ENCODE assay signal across 8 cellular contexts in genomic region chr1:54980528-54981241, GRCh38. TPM values are rescaled to one million over a fixed set of nuclear protein-coding genes. Genes with fewer than 3 reads are reported as not detected.
DNase-seq lines count a peak whose midpoint lies in the region; ATAC-seq, FAIRE-seq and TF ChIP-seq lines count a peak whose summit lies in the region.
"Had no signal": no experiment of that assay in that cellular context is flagged by ENCODE, and none has a peak within 500 bp of the region (broad histone marks: within the 10 kb centered on the region; RNA-seq: fewer than 3 reads in every experiment).

TSS of gene TMEM61 (plus strand) at chr1:54980628. CDS start at chr1:54981066, 438 bp downstream.

- H3K4me3 ChIP-seq in colonic mucosa (peak within 1 kb of the TSS; percentile 36), HepG2 (replicated peaks in 1 of 3; ENCODE audit: insufficient read depth in 1 of 3, low read depth in 2 of 3, low read length in 3 of 3) (peak within 1 kb of the TSS in 2 of 3 experiments; percentile 29 to 55; a peak in 3 of 6 replicates), tibial artery (peak within 1 kb of the TSS; percentile 55 to 72), MG63 (no peak within 1 kb of the TSS)

- CTCF ChIA-PET in HepG2 (lab: Yijun Ruan, JAX; ENCODE audit: low intra/inter-chr PET ratio, low total read pairs) = no interaction called here

- H3K9ac ChIP-seq in colonic mucosa (ENCODE audit: low read depth in 2 of 2, low read length in 2 of 2) (peak within 1 kb of the TSS; percentile 50 to 58), HepG2 (ENCODE audit: insufficient read depth, low read depth, low read length) (no peak within 1 kb of the TSS)

- no peak for TF ChIP-seq POLR2A in HepG2 (IDR thresholded peaks at IDR 0.05; ENCODE audit: insufficient read depth in 1 of 2, low read depth in 2 of 2, low read length in 2 of 2)

- ATAC-seq in HepG2 = peak; percentile 63

- H2AFZ ChIP-seq in HepG2 (ENCODE audit: low read length) = no peak within 1 kb of the TSS

- POLR2A ChIA-PET in HepG2 (lab: Yijun Ruan, JAX) = no interaction called here

- H3K4me2 ChIP-seq in HepG2 (ENCODE audit: low read depth, low read length) = peak within 1 kb of the TSS; percentile 55

- WGBS in HepG2 (ENCODE audit: low lambda C conversion rate) = 41% methylated on average over 14 of the region's 69 CpGs

- H3K4me1 ChIP-seq in colonic mucosa = no peaks in the 10 kb centered on the region
- H3K4me1 ChIP-seq in HepG2 (ENCODE audit: insufficient read depth, low read length) = peaks cover 15% of the 10 kb centered on the region
- H3K4me1 ChIP-seq in tibial artery = peaks cover 0 to 47% (median 21%) of the 10 kb centered on the region in 4 donors

- no peak for FAIRE-seq in HepG2 (lab: Jason Lieb, UNC)

- H3K9me3 ChIP-seq in colonic mucosa (no peaks in the 10 kb centered on the region), HepG2 (ENCODE audit: low read length) (no peaks in the 10 kb centered on the region), tibial artery (no peaks in the 10 kb centered on the region), MG63 (no peaks in the 10 kb centered on the region)

- peak; percentile 65 for DNase-seq in NCI-H2029 treated with DMSO at 0.1 percent for 48 hours (lab: John Stamatoyannopoulos, UW)
- peak; percentile 57 for DNase-seq in colonic mucosa
- no peak for DNase-seq in HepG2 (ENCODE audit: low spot score)
- DNase-seq in tibial artery = no peak
- no peak for DNase-seq in H4 (ENCODE audit: low spot score)
- no peak for DNase-seq in AML-193 (lab: John Stamatoyannopoulos, UW)
- no peak for DNase-seq in MG63
- DNase-seq: stimulated activated CD4-positive, alpha-beta T cell treated with anti-CD3 and anti-CD28 coated beads, Interleukin-12 subunit alpha, Interleukin-12 subunit beta, amount 100 ng/mL, for 4 hours had no signal

- in situ Hi-C loops in HepG2 (cut with HindIII; ENCODE audit: extremely low pct_ligation_motif_present, low pct_unique_long_range_greater_than_20kb) = no loop called here

- no peak for TF ChIP-seq EP300 in HepG2 (IDR thresholded peaks at IDR 0.05; ENCODE audit: low read depth in 2 of 2, low read length in 2 of 2)
- no peak for TF ChIP-seq EP300 in HepG2 (CRISPR knock-in tag; IDR thresholded peaks at IDR 0.05; ENCODE audit: borderline replicate concordance)

- TF ChIP-seq CTCF in colonic mucosa (IDR thresholded peaks at IDR 0.05) (no peak), HepG2 (CRISPR knock-in tag; IDR thresholded peaks at IDR 0.05) (no peak), tibial artery (IDR thresholded peaks at IDR 0.05) (no peak)

- intact Hi-C loops in colonic mucosa (cut with DNase I) (no loop called here), HepG2 (cut with micrococcal nuclease; ENCODE audit: unreplicated experiment) (no loop called here), tibial artery (cut with DNase I; ENCODE audit: low total_unique reads) (no loop called here)

- TF ChIP-seq RAD21 in HepG2 (CRISPR knock-in tag; IDR thresholded peaks at IDR 0.05) = no peak

- H3K36me3 ChIP-seq in colonic mucosa = no peaks in the 10 kb centered on the region
- no peaks in the 10 kb centered on the region for H3K36me3 ChIP-seq in HepG2 (replicated peaks in 1 of 2; ENCODE audit: control insufficient read depth in 1 of 2, insufficient read depth in 2 of 2, low read length in 2 of 2)
- H3K36me3 ChIP-seq in tibial artery = no peaks in the 10 kb centered on the region
- H3K36me3 ChIP-seq in MG63 = no peaks in the 10 kb centered on the region

- H3K27ac ChIP-seq in colonic mucosa (peak within 1 kb of the TSS; percentile 37), HepG2 (ENCODE audit: extremely low read length, insufficient read depth, low read length) (no peak within 1 kb of the TSS), tibial artery (peak within 1 kb of the TSS; percentile 51 to 76)

- H3K27me3 ChIP-seq in colonic mucosa (peaks cover 10% of the 10 kb centered on the region), HepG2 (ENCODE audit: control insufficient read depth in 1 of 2, insufficient read depth in 2 of 2, low read length in 2 of 2) (peaks cover 9 to 63% of the 10 kb centered on the region in 2 experiments), tibial artery (peaks cover 0 to 13% of the 10 kb centered on the region in 2 donors), MG63 (no peaks in the 10 kb centered on the region)

- H3K79me2 ChIP-seq in HepG2 (ENCODE audit: insufficient read depth, low read length) = no peaks in the 10 kb centered on the region

- no peaks in the 10 kb centered on the region for H4K20me1 ChIP-seq in HepG2 (ENCODE audit: insufficient read depth, low read length)

- BruUV-seq in HepG2 (replicated peaks; lab: Mats Ljungman, UMichigan) = no TSS peak

TF ChIP-seq in HepG2, 621 proteins besides CTCF, POLR2A, EP300 and RAD21 (continues in another document):
- no peak for TF ChIP-seq ESRRA (CRISPR knock-in tag; IDR thresholded peaks at IDR 0.05; ENCODE audit: low read depth)
- no peak for TF ChIP-seq DRAP1 (CRISPR knock-in tag; IDR thresholded peaks at IDR 0.05)
- TF ChIP-seq ZNF687 (CRISPR knock-in tag; IDR thresholded peaks at IDR 0.05) = 0 out of 2 replicates have a peak, but pooled peaks have one; percentile 20
- TF ChIP-seq DNMT1 (CRISPR knock-in tag; IDR thresholded peaks at IDR 0.05) = peak; percentile 17; the same call in 1 of the 2 replicates
- TF ChIP-seq MXD1 (CRISPR knock-in tag; IDR thresholded peaks at IDR 0.05) = no peak
- no peak for TF ChIP-seq ZIK1 (CRISPR knock-in tag; IDR thresholded peaks at IDR 0.05; ENCODE audit: borderline replicate concordance, low read depth)

RNA-seq across cellular contexts. Expression of gene TMEM61, which starts in this region (rescaled TPM):
- 10 to 100 TPM; 11.0 to 13.4 TPM for total RNA-seq in colonic mucosa
- total RNA-seq in HepG2 (2016; rRNA removed; fragmentation: Illumina TruSeq; extraction: Trizol) = not detected in 2 replicates
- not detected in 2 replicates for total RNA-seq in HepG2 (2016; cell fraction: cytosol; rRNA removed; fragmentation: Illumina TruSeq; extraction: Trizol; ENCODE audit: low read depth)
- total RNA-seq in HepG2 (2016; cell fraction: insoluble cytoplasmic fraction; rRNA removed; fragmentation: Illumina TruSeq; extraction: Trizol) = not detected in 2 replicates
- total RNA-seq in HepG2 (2016; cell fraction: membrane; rRNA removed; fragmentation: Illumina TruSeq; extraction: Trizol) = not detected in 2 replicates
- not detected in 2 replicates for total RNA-seq in HepG2 (2016; cell fraction: nucleus; rRNA removed; fragmentation: Illumina TruSeq; extraction: Trizol)
- not detected in 2 replicates for polyA plus RNA-seq in HepG2 (2011; rRNA removed)
- 0.04 TPM in 1 of 2 replicates, not detected in the other for polyA plus RNA-seq in HepG2 (2011; cell fraction: cytosol; rRNA removed)
- not detected in 2 replicates for polyA plus RNA-seq in HepG2 (2011; cell fraction: nucleus; rRNA removed)
- not detected in 2 replicates for polyA plus RNA-seq in HepG2 (2012)
- not detected in 2 replicates for polyA plus RNA-seq in HepG2 (2016; cell fraction: cytosol; fragmentation: Illumina TruSeq; extraction: Trizol; ENCODE audit: low read depth)
- polyA plus RNA-seq in HepG2 (2016; cell fraction: insoluble cytoplasmic fraction; fragmentation: Illumina TruSeq; extraction: Trizol; ENCODE audit: low read depth) = not detected in 2 replicates
- not detected in 2 replicates for polyA plus RNA-seq in HepG2 (2016; cell fraction: membrane; fragmentation: Illumina TruSeq; extraction: Trizol; ENCODE audit: low read depth)
- not detected in 2 replicates for polyA plus RNA-seq in HepG2 (2016; cell fraction: nucleus; fragmentation: Illumina TruSeq; extraction: Trizol; ENCODE audit: insufficient read depth, low read depth)
- not detected in 2 replicates for polyA minus RNA-seq in HepG2 (2011; rRNA and poly(A)+ RNA removed; ENCODE audit: low replicate concordance)
- not detected in 2 replicates for polyA minus RNA-seq in HepG2 (2011; cell fraction: cytosol; rRNA and poly(A)+ RNA removed)
- polyA minus RNA-seq in HepG2 (2011; cell fraction: nucleus; rRNA and poly(A)+ RNA removed) = not detected in 2 replicates
- 0.17 TPM in 1 of 2 replicates, not detected in the other for total RNA-seq in H4 (2014; rRNA removed; shearing (Covaris generic))
- not detected in 2 replicates for total RNA-seq in MG63 (2014; rRNA removed; shearing (Covaris generic); ENCODE audit: low replicate concordance)

Comparison
In these comparisons a context has a peak if more than half of its experiments do, and no peak if none do; other contexts are left out.
1. RNA of gene TMEM61 (total RNA-seq): 11.0 to 13.4 TPM in colonic mucosa; 0.17 TPM in H4, not detected in HepG2 and not detected in MG63; every median in the first group is over 10 times any median in the second.
2. Peak in ATAC-seq, H3K4me3 ChIP-seq and H3K4me2 ChIP-seq in HepG2; RNA of the gene not detected or under 1 TPM.
3. DNase-seq: peak in NCI-H2029 treated with DMSO at 0.1 percent for 48 hours (single experiment) and colonic mucosa (single experiment); none in HepG2 (single experiment), tibial artery (0 of 2), H4 (single experiment), AML-193 (0 of 2) and MG63 (single experiment).